8 cellular contexts compared by ENCODE assay signal in genomic region chr18:67516432-67517223, GRCh38. TPM values are rescaled to one million over a fixed set of nuclear protein-coding genes. Genes with fewer than 3 reads are reported as not detected.
DNase-seq lines count a peak whose midpoint lies in the region; ATAC-seq and TF ChIP-seq lines count a peak whose summit lies in the region.

Gene DSEL, minus strand, starts transcription at chr18:67516720. Its CDS starts 2,112 bp downstream, at chr18:67514608.

- peak within 1 kb of the TSS; percentile 36 to 64 for H3K9ac ChIP-seq in mucosa of rectum (ENCODE audit: low read depth in 1 of 2, low read length in 2 of 2)

- H3K27ac ChIP-seq in OCI-LY7 (ENCODE audit: low read depth, low read length, poor library complexity, severe bottlenecking) = no peak within 1 kb of the TSS
- peak within 1 kb of the TSS; percentile 78 to 81 for H3K27ac ChIP-seq in esophagus (ENCODE audit: low read depth in 2 of 2, low read length in 1 of 2)
- H3K27ac ChIP-seq in mucosa of rectum (ENCODE audit: low read depth in 2 of 2, low read length in 2 of 2) = peak within 1 kb of the TSS; percentile 55 to 65

- no peaks in the 10 kb centered on the region for H3K9me2 ChIP-seq in OCI-LY7 (ENCODE audit: insufficient read depth, low read length)

- H3K9me3 Mint-ChIP-seq in activated T-cell treated with anti-CD3 and anti-CD28 coated beads, Interleukin-2, amount 50 U/mL, for 4 hours = no peaks in the 10 kb centered on the region

- ATAC-seq in GM21381 (IDR thresholded peaks at IDR 0.05; ENCODE audit: unreplicated experiment) = peak; percentile 96
- peak; percentile 98 for ATAC-seq in activated T-cell treated with anti-CD3 and anti-CD28 coated beads, Interleukin-2, amount 50 U/mL, for 4 hours

- H4K20me1 ChIP-seq in OCI-LY7 (ENCODE audit: insufficient read depth, low read length) = no peaks in the 10 kb centered on the region

- peak within 1 kb of the TSS; percentile 82 for H3K4me3 Mint-ChIP-seq in activated T-cell treated with anti-CD3 and anti-CD28 coated beads, Interleukin-2, amount 50 U/mL, for 4 hours

- no peaks in the 10 kb centered on the region for H3K79me2 ChIP-seq in OCI-LY7 (ENCODE audit: insufficient read depth, low read depth, low read length)

- H3K4me1 ChIP-seq in OCI-LY7 (ENCODE audit: insufficient read depth, low read length, poor library complexity, severe bottlenecking) (no peaks in the 10 kb centered on the region), esophagus (ENCODE audit: control insufficient read depth in 2 of 2, insufficient read depth in 2 of 2, low read length in 1 of 2) (no peaks in the 10 kb centered on the region), mucosa of rectum (ENCODE audit: control insufficient read depth in 2 of 2, insufficient read depth in 2 of 2, low read length in 2 of 2) (peaks cover 0 to 10% of the 10 kb centered on the region in 2 donors)

- no peaks in the 10 kb centered on the region for H3K36me3 Mint-ChIP-seq in activated T-cell treated with anti-CD3 and anti-CD28 coated beads, Interleukin-2, amount 50 U/mL, for 4 hours (ENCODE audit: insufficient read depth)

- POLR2A ChIA-PET in OCI-LY7 (lab: Charles Lee) = interaction anchor here (0.6 to 1.3 kb wide), 5 partner anchors 55 to 1217 kb away, joined by 3 to 6 read pairs (median 3); no protein-coding TSS in a partner anchor

- H2AFZ ChIP-seq in OCI-LY7 (ENCODE audit: low read length) = peak within 1 kb of the TSS; percentile 30; the same call in 1 of the 2 replicates

- 0 to 1% methylated on average over 69 to 92 of the region's 92 CpGs for WGBS in esophagus, 2 donors

- BruUV-seq in OCI-LY7 (replicated peaks; lab: Mats Ljungman, UMichigan) = no TSS peak

- no peaks in the 10 kb centered on the region for H3K27me3 ChIP-seq in esophagus (ENCODE audit: control insufficient read depth in 1 of 2, insufficient read depth in 2 of 2, low read length in 2 of 2)
- peaks cover 0 to 3% of the 10 kb centered on the region in 2 donors for H3K27me3 ChIP-seq in mucosa of rectum (ENCODE audit: control insufficient read depth in 2 of 2, insufficient read depth in 2 of 2, low read length in 2 of 2)

- peak; percentile 96 for DNase-seq in COLO668 (lab: John Stamatoyannopoulos, UW; ENCODE audit: unreplicated experiment)
- peak; percentile 85 for DNase-seq in HT1080 (ENCODE audit: low read depth)
- DNase-seq in OCI-LY7 (ENCODE audit: low spot score) = peak; percentile 76
- DNase-seq in activated T-cell treated with anti-CD3 and anti-CD28 coated beads, Interleukin-2, amount 50 U/mL, for 4 hours = peak; percentile 99
- peak; percentile 97 to 98 for DNase-seq in stimulated activated CD8-positive, alpha-beta memory T cell treated with anti-CD3 and anti-CD28 coated beads, Interleukin-4, amount 100 ng/mL, for 1 hour (ENCODE audit: low read depth in 2 of 2, low spot score in 1 of 2)

- peaks cover 16% of the 10 kb centered on the region for H3K27me3 Mint-ChIP-seq in activated T-cell treated with anti-CD3 and anti-CD28 coated beads, Interleukin-2, amount 50 U/mL, for 4 hours (ENCODE audit: low read depth)

- TF ChIP-seq CTCF in OCI-LY7 (conservative IDR thresholded peaks at IDR 0.05; ENCODE audit: low read length) = no peak

- H3K36me3 ChIP-seq in OCI-LY7 (ENCODE audit: insufficient read depth, low read length) (no peaks in the 10 kb centered on the region), esophagus (ENCODE audit: control insufficient read depth in 2 of 2, insufficient read depth in 2 of 2, low read length in 1 of 2) (no peaks in the 10 kb centered on the region), mucosa of rectum (ENCODE audit: control insufficient read depth in 2 of 2, insufficient read depth in 2 of 2, low read length in 2 of 2) (no peaks in the 10 kb centered on the region)

- H3K9me3 ChIP-seq in OCI-LY7 (ENCODE audit: low read length) (no peaks in the 10 kb centered on the region), esophagus (ENCODE audit: control insufficient read depth in 2 of 2, insufficient read depth in 1 of 2, low read depth in 1 of 2, low read length in 1 of 2) (no peaks in the 10 kb centered on the region), mucosa of rectum (ENCODE audit: control insufficient read depth in 2 of 2, low read length in 2 of 2) (no peaks in the 10 kb centered on the region)

- H3K4me2 ChIP-seq in OCI-LY7 (ENCODE audit: low read length) = peak within 1 kb of the TSS; percentile 71

- CTCF ChIA-PET in OCI-LY7 (lab: Charles Lee; ENCODE audit: unreplicated experiment) = no interaction called here

- intact Hi-C loops in OCI-LY7 (cut with micrococcal nuclease; ENCODE audit: unreplicated experiment) = no loop called here

- peaks cover 20% of the 10 kb centered on the region for H3K4me1 Mint-ChIP-seq in activated T-cell treated with anti-CD3 and anti-CD28 coated beads, Interleukin-2, amount 50 U/mL, for 4 hours (ENCODE audit: low read depth)

- H3K4me3 ChIP-seq in OCI-LY7 (ENCODE audit: low read depth, low read length, poor library complexity, severe bottlenecking) = peak within 1 kb of the TSS; percentile 64
- peak within 1 kb of the TSS; percentile 74 to 77 for H3K4me3 ChIP-seq in esophagus (ENCODE audit: low read depth in 1 of 2, low read length in 2 of 2)
- H3K4me3 ChIP-seq in mucosa of rectum (ENCODE audit: low read length in 2 of 2) = peak within 1 kb of the TSS; percentile 72 to 74

RNA-seq across cellular contexts. Expression of gene DSEL, which starts in this region (rescaled TPM):
- total RNA-seq in HT1080 (2014; rRNA removed; shearing (Covaris generic)) = 4.6 and 4.9 TPM in 2 replicates
- polyA plus RNA-seq in HT1080 (2015; cell fraction: cytosol; rRNA removed) = 1.7 and 1.8 TPM in 2 replicates
- 2.9 and 3.7 TPM in 2 replicates for polyA plus RNA-seq in HT1080 (2015; cell fraction: nucleus; rRNA removed)
- not detected in 2 replicates for total RNA-seq in OCI-LY7 (2014; rRNA removed; shearing (Covaris generic))
- not detected in 2 replicates for total RNA-seq in OCI-LY7 (2022)
- total RNA-seq in activated T-cell treated with anti-CD3 and anti-CD28 coated beads, Interleukin-2, amount 50 U/mL, for 4 hours = under 1 TPM; 0.18 to 0.50 (median 0.41) TPM
- under 1 TPM; 0.18 to 0.38 TPM for polyA plus RNA-seq in esophagus

Comparison
In these comparisons a context has a peak if more than half of its experiments do, and no peak if none do; other contexts are left out.
1. Peak in DNase-seq, H3K4me3 ChIP-seq and H3K4me2 ChIP-seq in OCI-LY7; RNA of the gene not detected or under 1 TPM.
2. Peak in DNase-seq and ATAC-seq in activated T-cell treated with anti-CD3 and anti-CD28 coated beads, Interleukin-2, amount 50 U/mL, for 4 hours; RNA of the gene not detected or under 1 TPM.